ENCODE assay signal across 9 cellular contexts in genomic region chr2:200944467-200945394, GRCh38. TPM values are rescaled to one million over a fixed set of nuclear protein-coding genes. Genes with fewer than 3 reads are reported as not detected.
A peak's percentile ranks its signal among the peaks of the same experiment; 100 is the strongest.
DNase-seq lines count a peak whose midpoint lies in the region; ATAC-seq and TF ChIP-seq lines count a peak whose summit lies in the region.
"Had no signal": no experiment of that assay in that cellular context is flagged by ENCODE, and none has a peak within 500 bp of the region (broad histone marks: within the 10 kb centered on the region; RNA-seq: fewer than 3 reads in every experiment).

No MANE protein-coding gene starts in this region.

- BruUV-seq in A673 (replicated peaks; lab: Mats Ljungman, UMichigan), result no TSS peak

- WGBS in mesenchymal stem cell, result 57% methylated on average over 10 of the region's 12 CpGs

- H3K27me3 ChIP-seq in A673 (replicated peaks; ENCODE audit: insufficient read depth, low read depth, low read length, poor library complexity) (no peaks in the 10 kb centered on the region), mesenchymal stem cell (ENCODE audit: control insufficient read depth in 1 of 2, insufficient read depth in 1 of 2, low read length in 2 of 2) (no peaks in the 10 kb centered on the region)

- no peak overlapping the region for H3K4me2 ChIP-seq in mesenchymal stem cell (ENCODE audit: low read length, poor library complexity, severe bottlenecking)

- H3K79me1 ChIP-seq in mesenchymal stem cell (replicated peaks; ENCODE audit: low read length, poor library complexity, severe bottlenecking), result peaks cover 1% of the 10 kb centered on the region

- H3K9ac ChIP-seq in mesenchymal stem cell (ENCODE audit: low read length), result peak overlapping the region; percentile 36

- no peaks in the 10 kb centered on the region for H3K9me3 ChIP-seq in A673 (ENCODE audit: low read depth, low read length, poor library complexity, severe bottlenecking)
- H3K9me3 ChIP-seq in mesenchymal stem cell (ENCODE audit: control insufficient read depth, low read length), result no peaks in the 10 kb centered on the region

- POLR2A ChIA-PET in A673 (lab: Charles Lee; ENCODE audit: low non-redundant PET), result no interaction called here

- H4K8ac ChIP-seq in mesenchymal stem cell (ENCODE audit: low read length), result peak overlapping the region; percentile 89

- no peaks in the 10 kb centered on the region for H3K4me1 ChIP-seq in A673 (ENCODE audit: insufficient read depth, low read length, poor library complexity, severe bottlenecking)
- H3K4me1 ChIP-seq in mesenchymal stem cell (ENCODE audit: control insufficient read depth, insufficient read depth, low read depth, low read length), result peaks cover 6% of the 10 kb centered on the region

- H4K91ac ChIP-seq in mesenchymal stem cell (ENCODE audit: low read length), result no peak overlapping the region

- H3K36me3 ChIP-seq in A673 (ENCODE audit: insufficient read depth, low read length, poor library complexity, severe bottlenecking), result peaks cover 50% of the 10 kb centered on the region
- H3K36me3 ChIP-seq in mesenchymal stem cell (ENCODE audit: control insufficient read depth in 1 of 2, insufficient read depth in 2 of 2, low read depth in 1 of 2, low read length in 2 of 2), result peaks cover 17 to 70% of the 10 kb centered on the region in 2 experiments

- no peak for TF ChIP-seq CTCF in A673 (conservative IDR thresholded peaks at IDR 0.05; ENCODE audit: low read depth, low read length)

- no peak overlapping the region for H3K4ac ChIP-seq in mesenchymal stem cell (ENCODE audit: low read depth in 1 of 2, low read length in 2 of 2)

- no peak overlapping the region for H2AFZ ChIP-seq in mesenchymal stem cell (ENCODE audit: low read depth, low read length)

- no peak overlapping the region for H3K14ac ChIP-seq in mesenchymal stem cell (ENCODE audit: low read length in 2 of 2)

- H2BK120ac ChIP-seq in mesenchymal stem cell (ENCODE audit: low read depth, low read length), result no peak overlapping the region

- peak overlapping the region; percentile 89 for H2BK5ac ChIP-seq in mesenchymal stem cell (ENCODE audit: low read depth, low read length, poor library complexity, severe bottlenecking)

- H3K27ac ChIP-seq in A673 (ENCODE audit: low read depth, low read length, poor library complexity, severe bottlenecking) (no peak overlapping the region), mesenchymal stem cell (ENCODE audit: low read length, poor library complexity, severe bottlenecking) (peak overlapping the region; percentile 84)

- H2AK5ac ChIP-seq in mesenchymal stem cell (ENCODE audit: low read length, severe bottlenecking), result peak overlapping the region; percentile 84

- H2BK12ac ChIP-seq in mesenchymal stem cell (ENCODE audit: low read length in 2 of 2), result peak overlapping the region in 1 of 2 experiments; percentile 2

- CTCF ChIA-PET in A673 (lab: Charles Lee), result no interaction called here

- peak overlapping the region; percentile 19 for H2BK15ac ChIP-seq in mesenchymal stem cell (ENCODE audit: low read depth, poor library complexity, severe bottlenecking)

- intact Hi-C loops in A673 (cut with micrococcal nuclease; ENCODE audit: unreplicated experiment), result no loop called here

- ATAC-seq in HG03045 (IDR thresholded peaks at IDR 0.05; ENCODE audit: unreplicated experiment), result no peak
- no peak for ATAC-seq in left lobe of liver
- ATAC-seq: naive thymus-derived CD4-positive, alpha-beta T cell had no signal

- DNase-seq in A673 (ENCODE audit: low spot score), result peak; percentile 18
- DNase-seq in HS-5 (ENCODE audit: low read depth), result peak; percentile 95
- DNase-seq in activated T-helper 9 cell treated with anti-CD3 and anti-CD28 coated beads, Interleukin-2, amount 50 U/mL, for 16 hours (ENCODE audit: low read depth), result peak; percentile 53
- DNase-seq in mesenchymal stem cell, result peak; percentile 92
- DNase-seq in left lobe of liver (ENCODE audit: low spot score), result no peak
- no peak for DNase-seq in G401 (ENCODE audit: low spot score)
- DNase-seq in NCI-H2227 treated with DMSO at 0.1 percent for 48 hours (lab: John Stamatoyannopoulos, UW), result no peak

- H3K18ac ChIP-seq in mesenchymal stem cell (ENCODE audit: low read depth in 1 of 2, low read length in 2 of 2), result peak overlapping the region; percentile 18 to 46

- no peak overlapping the region for H3K23ac ChIP-seq in mesenchymal stem cell (ENCODE audit: low read length in 2 of 2)

- no peak overlapping the region for H3K4me3 ChIP-seq in A673 (ENCODE audit: low read depth, low read length, poor library complexity, severe bottlenecking)
- H3K4me3 ChIP-seq in mesenchymal stem cell (ENCODE audit: insufficient read depth in 1 of 2, low read depth in 1 of 2, low read length in 2 of 2), result peak overlapping the region in 1 of 2 experiments; percentile 14

- in situ Hi-C loops in G401 (cut with HindIII; ENCODE audit: low sequenced_read_pairs), result no loop called here

RNA-seq across cellular contexts. Expression of gene ORC2, which starts 18.7 kb away (rescaled TPM):
- total RNA-seq in A673 (2021), result 48.6 and 56.0 TPM in 2 replicates
- 6.7 TPM for polyA plus RNA-seq in mesenchymal stem cell (2013, experiment 1 of 2)
- 6.4 TPM for polyA plus RNA-seq in mesenchymal stem cell (2013, experiment 2 of 2)
- 8.2 TPM for total RNA-seq in left lobe of liver
- total RNA-seq in G401 (2014; rRNA removed; shearing (Covaris generic)), result 30.3 and 61.4 TPM in 2 replicates

RNA-seq across cellular contexts. Expression of gene NIF3L1, which starts 55.6 kb away (rescaled TPM):
- total RNA-seq in A673 (2021), result 56.4 and 56.7 TPM in 2 replicates
- 17.6 TPM for polyA plus RNA-seq in mesenchymal stem cell (2013, experiment 1 of 2)
- 20.8 TPM for polyA plus RNA-seq in mesenchymal stem cell (2013, experiment 2 of 2)
- 11.6 TPM for total RNA-seq in left lobe of liver
- total RNA-seq in G401 (2014; rRNA removed; shearing (Covaris generic)), result 80.5 and 105 TPM in 2 replicates

RNA-seq across cellular contexts. Expression of gene PPIL3, which starts 55.9 kb away (rescaled TPM):
- total RNA-seq in A673 (2021) (37.2 and 48.3 TPM in 2 replicates), left lobe of liver (19.3 TPM)
- polyA plus RNA-seq in mesenchymal stem cell (2013, experiment 1 of 2), result 36.7 TPM
- polyA plus RNA-seq in mesenchymal stem cell (2013, experiment 2 of 2), result 31.4 TPM
- total RNA-seq in G401 (2014; rRNA removed; shearing (Covaris generic)), result 53.7 and 78.7 TPM in 2 replicates

Comparison
In these comparisons a context has a peak if more than half of its experiments do, and no peak if none do; other contexts are left out.
1. DNase-seq: peak in A673 (single experiment), HS-5 (single experiment), activated T-helper 9 cell treated with anti-CD3 and anti-CD28 coated beads, Interleukin-2, amount 50 U/mL, for 16 hours (single experiment) and mesenchymal stem cell (single experiment); none in left lobe of liver (single experiment), G401 (single experiment) and NCI-H2227 treated with DMSO at 0.1 percent for 48 hours (single experiment).